Comparison of ENCODE assay signal across 8 cellular contexts in genomic region chr7:94509264-94509878, GRCh38. TPM values are rescaled to one million over a fixed set of nuclear protein-coding genes. Genes with fewer than 3 reads are reported as not detected.
DNase-seq lines count a peak whose midpoint lies in the region; TF ChIP-seq lines count a peak whose summit lies in the region.

CASD1 (plus strand) TSS chr7:94509809; CDS start chr7:94510085, 276 bp downstream.

- peak within 1 kb of the TSS; percentile 78 for H3K4me3 ChIP-seq in H7 (ENCODE audit: insufficient read depth, low read depth, low read length)

- in situ Hi-C loops in T47D (cut with HindIII; ENCODE audit: low pct_unique_long_range_greater_than_20kb, low sequenced_read_pairs), result no loop called here

- no peak for DNase-seq in H7
- DNase-seq in M059J (ENCODE audit: low read depth), result peak; percentile 43
- peak; percentile 57 for DNase-seq in UCSD-AML1 (lab: John Stamatoyannopoulos, UW; ENCODE audit: unreplicated experiment)
- DNase-seq in T47D (ENCODE audit: low read depth in 1 of 2, low spot score in 1 of 2), result peak; percentile 58 to 74
- peak; percentile 76 for DNase-seq in islet precursor cell
- DNase-seq in stimulated activated CD4-positive, alpha-beta T cell treated with anti-CD3 and anti-CD28 coated beads, Interleukin-12 subunit alpha, Interleukin-12 subunit beta, amount 100 ng/mL, for 4 hours, result peak; percentile 58
- no peak for DNase-seq in HCEC 1CT

- TF ChIP-seq POLR2A in GM10847 (IDR thresholded peaks at IDR 0.05; ENCODE audit: extremely low read depth, insufficient read length), result peak; percentile 32

- no peaks in the 10 kb centered on the region for H3K36me3 ChIP-seq in H7 (replicated peaks; ENCODE audit: control insufficient read depth, insufficient read depth, low read length)

- no peaks in the 10 kb centered on the region for H3K27me3 ChIP-seq in H7 (ENCODE audit: control insufficient read depth, insufficient read depth, low read length)

RNA-seq across cellular contexts. Expression of gene CASD1, which starts in this region (rescaled TPM):
- total RNA-seq in H7 (2014; rRNA removed; shearing (Covaris generic)), result 16.0 and 16.7 TPM in 2 replicates
- 10.5 and 11.9 TPM in 2 replicates for total RNA-seq in M059J (2014; rRNA removed; shearing (Covaris generic))

Comparison
In these comparisons a context has a peak if more than half of its experiments do, and no peak if none do; other contexts are left out.
1. DNase-seq: peak in M059J (single experiment), UCSD-AML1 (single experiment), T47D (2 of 2), islet precursor cell (single experiment) and stimulated activated CD4-positive, alpha-beta T cell treated with anti-CD3 and anti-CD28 coated beads, Interleukin-12 subunit alpha, Interleukin-12 subunit beta, amount 100 ng/mL, for 4 hours (single experiment); none in H7 (single experiment) and HCEC 1CT (single experiment).